In the genomic region with DNA sequence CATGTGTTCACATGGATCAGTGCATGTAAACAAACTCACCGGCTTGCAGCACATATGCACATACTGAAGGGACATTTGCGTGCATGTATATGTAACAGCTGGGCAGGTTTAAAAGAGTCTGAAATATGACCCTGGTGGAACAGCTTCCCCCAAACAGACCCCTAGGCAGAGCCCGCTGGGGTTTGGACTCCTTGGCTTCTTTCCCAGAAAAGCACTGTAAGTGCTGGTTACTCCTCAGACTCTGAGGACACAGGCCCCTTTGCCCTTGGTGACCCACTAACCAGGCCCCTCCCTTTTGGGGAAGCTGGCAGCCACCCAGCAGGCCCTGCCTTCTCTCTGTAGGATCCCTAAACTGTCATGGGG, we compare ENCODE assay signal across 12 cellular contexts.
DNase-seq lines count a peak whose midpoint lies in the region; ATAC-seq and TF ChIP-seq lines count a peak whose summit lies in the region.
"Had no signal": no experiment of that assay in that cellular context is flagged by ENCODE, and none has a peak within 500 bp of the region (broad histone marks: within the 10 kb centered on the region; RNA-seq: fewer than 3 reads in every experiment).

No MANE protein-coding gene starts in this region.

- H3K9me3 Mint-ChIP-seq in HFFc6: no peaks in the 10 kb centered on the region
- H3K9me3 Mint-ChIP-seq: neural crest cell had no signal

- TF ChIP-seq CTCF in HFFc6 (IDR thresholded peaks at IDR 0.05) (no peak), cardiac fibroblast (IDR thresholded peaks at IDR 0.05; ENCODE audit: low read depth, low read length) (no peak)

- ATAC-seq in GM18867 (IDR thresholded peaks at IDR 0.05; ENCODE audit: unreplicated experiment): no peak
- ATAC-seq in GM21723 (IDR thresholded peaks at IDR 0.05; ENCODE audit: unreplicated experiment): no peak

- H3K36me3 Mint-ChIP-seq in HFFc6 (ENCODE audit: low read depth): peaks cover 12% of the 10 kb centered on the region

- peak overlapping the region; percentile 32 for H3K27ac Mint-ChIP-seq in HFFc6

- H3K4me1 Mint-ChIP-seq in HFFc6 (ENCODE audit: low read depth): peaks cover 90% of the 10 kb centered on the region

- H3K4me3 Mint-ChIP-seq in HFFc6: peak overlapping the region; percentile 38
- H3K4me3 Mint-ChIP-seq: neural crest cell had no signal

- no peak for DNase-seq in HFFc6
- DNase-seq in NCI-H345 treated with DMSO at 0.1 percent for 48 hours (lab: John Stamatoyannopoulos, UW; ENCODE audit: unreplicated experiment): peak; percentile 44
- peak; percentile 48 to 65 for DNase-seq in cardiac fibroblast (ENCODE audit: low read depth in 2 of 2)
- peak; percentile 72 for DNase-seq in skeletal muscle cell (ENCODE audit: low read depth)
- no peak for DNase-seq in DMS53 treated with DMSO at 0.1 percent for 48 hours (lab: John Stamatoyannopoulos, UW; ENCODE audit: unreplicated experiment)
- no peak for DNase-seq in retina
- DNase-seq: activated CD8-positive, alpha-beta memory T cell treated with anti-CD3 and anti-CD28 coated beads, Interleukin-2, amount 50 U/mL, for 48 hours; stimulated activated CD4-positive, alpha-beta T cell treated with anti-CD3 and anti-CD28 coated beads, Interleukin-15, amount 100 ng/mL, for 24 hours; T-helper 2 cell had no signal

- no peak overlapping the region for H3K4me3 ChIP-seq in cardiac fibroblast (replicated peaks in 1 of 2; ENCODE audit: low read depth in 2 of 2, low read length in 2 of 2)
- H3K4me3 ChIP-seq in skeletal muscle cell (ENCODE audit: low read depth, low read length): no peak overlapping the region

- peaks cover 9% of the 10 kb centered on the region for H3K27me3 Mint-ChIP-seq in HFFc6 (ENCODE audit: insufficient read depth)

Comparison
In these comparisons a context has a peak if more than half of its experiments do, and no peak if none do; other contexts are left out.
1. DNase-seq: peak in NCI-H345 treated with DMSO at 0.1 percent for 48 hours (single experiment), cardiac fibroblast (2 of 2) and skeletal muscle cell (single experiment); none in HFFc6 (single experiment), DMS53 treated with DMSO at 0.1 percent for 48 hours (single experiment) and retina (single experiment).